In genomic region chr3:11014752-11015151, GRCh38 we compare ENCODE assay signal across 26 cellular contexts. TPM values are rescaled to one million over a fixed set of nuclear protein-coding genes. Genes with fewer than 3 reads are reported as not detected.
"Had no signal": no experiment of that assay in that cellular context is flagged by ENCODE, and none has a peak within 500 bp of the region (broad histone marks: within the 10 kb centered on the region; RNA-seq: fewer than 3 reads in every experiment).

No MANE protein-coding gene starts in this region.

- DNase-seq: IMR-90, Karpas-422, KG1, MG63, NCI-H1092, NCI-H1105 treated with DMSO at 0.1 percent for 48 hours, NCI-H1417 treated with DMSO at 0.1 percent for 48 hours, NCI-H146, NCI-H1694 treated with DMSO at 0.1 percent for 48 hours, NCI-H1930, NCI-H2081, NCI-H2107, NCI-H2171, NCI-H226, NCI-H446, NCI-H510A, NCI-H524 treated with DMSO at 0.1 percent for 48 hours, NCI-H69, NCI-H774, Right ventricle myocardium superior, RPMI8226, SIG-M5 had no signal

- H3K27me3 ChIP-seq: MG63 had no signal

- H3K36me3 ChIP-seq: MG63, SJSA1 had no signal

- H3K27ac ChIP-seq: SJSA1, SK-N-MC had no signal

- H3K4me3 ChIP-seq: MG63, SJSA1, SK-N-MC had no signal

- H3K4me1 ChIP-seq: SJSA1 had no signal

- H3K9me3 ChIP-seq: MG63, SJSA1 had no signal

RNA-seq across cellular contexts. Expression of gene SLC6A1, which starts 22.2 kb away (rescaled TPM):
- total RNA-seq: HepG2, HT1080, IMR-90, SJSA1 had no signal
